ENCODE assay signal across 14 cellular contexts in the genomic region with DNA sequence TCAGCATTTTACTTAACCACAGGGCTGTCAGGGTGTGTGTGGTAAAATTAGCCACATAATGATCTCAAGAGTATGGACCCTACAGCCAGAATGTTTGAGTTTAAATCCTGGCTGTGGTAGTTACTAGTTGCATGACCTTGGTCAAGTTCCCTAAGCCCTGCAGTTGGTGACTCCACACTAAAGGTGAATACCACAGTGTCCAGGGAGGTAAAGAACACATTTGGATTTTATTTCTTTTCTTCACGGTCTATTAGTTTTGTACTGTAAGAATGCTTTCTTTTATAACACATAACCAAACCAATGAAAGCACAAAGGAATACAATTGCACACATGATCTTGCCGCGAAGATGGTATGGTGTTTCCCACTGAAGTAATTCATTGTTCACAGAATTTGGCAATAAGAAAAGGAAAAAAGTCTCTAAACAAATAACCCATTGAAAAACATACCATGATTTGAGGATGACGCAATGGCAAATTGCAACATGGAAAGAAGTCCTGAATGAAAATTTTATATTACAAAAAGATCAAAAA. TPM values are rescaled to one million over a fixed set of nuclear protein-coding genes. Genes with fewer than 3 reads are reported as not detected.
A peak's percentile ranks its signal among the peaks of the same experiment; 100 is the strongest.
DNase-seq lines count a peak whose midpoint lies in the region; ATAC-seq, FAIRE-seq and TF ChIP-seq lines count a peak whose summit lies in the region.
"Had no signal": no experiment of that assay in that cellular context is flagged by ENCODE, and none has a peak within 500 bp of the region (broad histone marks: within the 10 kb centered on the region; RNA-seq: fewer than 3 reads in every experiment).

No MANE protein-coding gene starts in this region.

- WGBS in HepG2 (ENCODE audit: low lambda C conversion rate): 5% methylated on average over 4 of the region's 4 CpGs
- 75% methylated on average over 4 of the region's 4 CpGs for WGBS in right lobe of liver (ENCODE audit: insufficient coverage, low coverage, low lambda C conversion rate, missing lambda C conversion rate)

- H3K9me3 ChIP-seq in HepG2 (ENCODE audit: low read length) (no peaks in the 10 kb centered on the region), right lobe of liver (no peaks in the 10 kb centered on the region)

- in situ Hi-C loops in HepG2 (cut with HindIII; ENCODE audit: extremely low pct_ligation_motif_present, low pct_unique_long_range_greater_than_20kb): no loop called here

- no peak for TF ChIP-seq RAD21 in HepG2 (CRISPR knock-in tag; IDR thresholded peaks at IDR 0.05)

- no peak overlapping the region for H3K4me3 Mint-ChIP-seq in stimulated activated effector memory CD8-positive, alpha-beta T cell treated with anti-CD3 and anti-CD28 coated beads, Interleukin-12 subunit alpha, Interleukin-12 subunit beta, amount 100 ng/mL, for 72 hours

- POLR2A ChIA-PET in HepG2 (lab: Yijun Ruan, JAX): no interaction called here

- H3K9ac ChIP-seq in HepG2 (ENCODE audit: insufficient read depth, low read depth, low read length): no peak overlapping the region

- no peaks in the 10 kb centered on the region for H3K4me1 Mint-ChIP-seq in stimulated activated effector memory CD8-positive, alpha-beta T cell treated with anti-CD3 and anti-CD28 coated beads, Interleukin-12 subunit alpha, Interleukin-12 subunit beta, amount 100 ng/mL, for 72 hours

- 0 out of 2 replicates have a peak overlapping the region, but pooled peaks have one; percentile 19 for H3K4me2 ChIP-seq in HepG2 (ENCODE audit: low read depth, low read length)

- no peaks in the 10 kb centered on the region for H3K9me3 Mint-ChIP-seq in stimulated activated effector memory CD8-positive, alpha-beta T cell treated with anti-CD3 and anti-CD28 coated beads, Interleukin-12 subunit alpha, Interleukin-12 subunit beta, amount 100 ng/mL, for 72 hours

- no peaks in the 10 kb centered on the region for H3K36me3 Mint-ChIP-seq in stimulated activated effector memory CD8-positive, alpha-beta T cell treated with anti-CD3 and anti-CD28 coated beads, Interleukin-12 subunit alpha, Interleukin-12 subunit beta, amount 100 ng/mL, for 72 hours

- H3K27me3 ChIP-seq in HepG2 (ENCODE audit: control insufficient read depth in 1 of 2, insufficient read depth in 2 of 2, low read length in 2 of 2) (no peaks in the 10 kb centered on the region), right lobe of liver (no peaks in the 10 kb centered on the region)

- no peak for FAIRE-seq in HepG2 (lab: Jason Lieb, UNC)
- FAIRE-seq: H54, small intestine had no signal

- TF ChIP-seq CTCF in HepG2 (CRISPR knock-in tag; IDR thresholded peaks at IDR 0.05) (no peak), right lobe of liver (IDR thresholded peaks at IDR 0.05) (no peak)

- H3K36me3 ChIP-seq in HepG2 (replicated peaks in 1 of 2; ENCODE audit: control insufficient read depth in 1 of 2, insufficient read depth in 2 of 2, low read length in 2 of 2) (no peaks in the 10 kb centered on the region), right lobe of liver (no peaks in the 10 kb centered on the region)

- ATAC-seq in HepG2 (no peak), right lobe of liver (no peak)
- no peak for ATAC-seq in stimulated activated effector memory CD8-positive, alpha-beta T cell treated with anti-CD3 and anti-CD28 coated beads, Interleukin-12 subunit alpha, Interleukin-12 subunit beta, amount 100 ng/mL, for 72 hours

- no peak overlapping the region for H3K4me3 ChIP-seq in HepG2 (replicated peaks in 1 of 3; ENCODE audit: insufficient read depth in 1 of 3, low read depth in 2 of 3, low read length in 3 of 3)
- no peak overlapping the region for H3K4me3 ChIP-seq in right lobe of liver
- H3K4me3 ChIP-seq: lung had no signal

- no peaks in the 10 kb centered on the region for H3K79me2 ChIP-seq in HepG2 (ENCODE audit: insufficient read depth, low read length)

- CTCF ChIA-PET in HepG2 (lab: Yijun Ruan, JAX; ENCODE audit: low intra/inter-chr PET ratio, low total read pairs): no interaction called here

- no peak overlapping the region for H3K27ac ChIP-seq in HepG2 (ENCODE audit: extremely low read length, insufficient read depth, low read length)
- no peak overlapping the region for H3K27ac ChIP-seq in right lobe of liver
- peak overlapping the region; percentile 97 for H3K27ac ChIP-seq in caudate nucleus (ENCODE audit: low read depth, low read length)

- no peak for TF ChIP-seq EP300 in HepG2 (IDR thresholded peaks at IDR 0.05; ENCODE audit: low read depth in 2 of 2, low read length in 2 of 2)
- TF ChIP-seq EP300 in HepG2 (CRISPR knock-in tag; IDR thresholded peaks at IDR 0.05; ENCODE audit: borderline replicate concordance): no peak

- no TSS peak for BruUV-seq in HepG2 (replicated peaks; lab: Mats Ljungman, UMichigan)

- DNase-seq in HepG2 (ENCODE audit: low spot score): peak; percentile 38
- DNase-seq in right lobe of liver: no peak
- peak in 14 of 61 donors; percentile 5 to 63 (median 26) for DNase-seq in caudate nucleus (lab: John Stamatoyannopoulos, UW)
- peak; percentile 76 for DNase-seq in iris pigment epithelial cell (ENCODE audit: low read depth)
- DNase-seq in CD1c-positive myeloid dendritic cell (ENCODE audit: extremely low spot score): no peak
- no peak for DNase-seq in stimulated activated effector memory CD8-positive, alpha-beta T cell treated with anti-CD3 and anti-CD28 coated beads, Interleukin-12 subunit alpha, Interleukin-12 subunit beta, amount 100 ng/mL, for 72 hours (ENCODE audit: low spot score in 2 of 2)
- no peak for DNase-seq in activated CD4-positive, CD25-positive, alpha-beta regulatory T cell (lab: John Stamatoyannopoulos, UW)
- DNase-seq in iPS-NIHi11 (ENCODE audit: low spot score): no peak
- DNase-seq: central memory CD4-positive, alpha-beta T cell; NCI-H2029 treated with DMSO at 0.1 percent for 48 hours; SIG-M5; small intestine had no signal

- intact Hi-C loops in HepG2 (cut with micrococcal nuclease; ENCODE audit: unreplicated experiment): no loop called here
- intact Hi-C loops in right lobe of liver (cut with DNase I): no loop called here

- H4K20me1 ChIP-seq in HepG2 (ENCODE audit: insufficient read depth, low read length): no peaks in the 10 kb centered on the region

- peaks cover 12% of the 10 kb centered on the region for H3K4me1 ChIP-seq in HepG2 (ENCODE audit: insufficient read depth, low read length)
- no peaks in the 10 kb centered on the region for H3K4me1 ChIP-seq in right lobe of liver

- H3K27ac Mint-ChIP-seq in stimulated activated effector memory CD8-positive, alpha-beta T cell treated with anti-CD3 and anti-CD28 coated beads, Interleukin-12 subunit alpha, Interleukin-12 subunit beta, amount 100 ng/mL, for 72 hours: no peak overlapping the region

- H2AFZ ChIP-seq in HepG2 (ENCODE audit: low read length): no peak overlapping the region

- no peak for TF ChIP-seq POLR2A in HepG2 (IDR thresholded peaks at IDR 0.05; ENCODE audit: insufficient read depth in 1 of 2, low read depth in 2 of 2, low read length in 2 of 2)
- no peak for TF ChIP-seq POLR2A in right lobe of liver (IDR thresholded peaks at IDR 0.05)

TF ChIP-seq in HepG2, 621 proteins besides CTCF, POLR2A, EP300 and RAD21 (continues in another document):
- TF ChIP-seq, protein P1, sequence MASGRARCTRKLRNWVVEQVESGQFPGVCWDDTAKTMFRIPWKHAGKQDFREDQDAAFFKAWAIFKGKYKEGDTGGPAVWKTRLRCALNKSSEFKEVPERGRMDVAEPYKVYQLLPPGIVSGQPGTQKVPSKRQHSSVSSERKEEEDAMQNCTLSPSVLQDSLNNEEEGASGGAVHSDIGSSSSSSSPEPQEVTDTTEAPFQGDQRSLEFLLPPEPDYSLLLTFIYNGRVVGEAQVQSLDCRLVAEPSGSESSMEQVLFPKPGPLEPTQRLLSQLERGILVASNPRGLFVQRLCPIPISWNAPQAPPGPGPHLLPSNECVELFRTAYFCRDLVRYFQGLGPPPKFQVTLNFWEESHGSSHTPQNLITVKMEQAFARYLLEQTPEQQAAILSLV (CRISPR knock-in tag; IDR thresholded peaks at IDR 0.05; ENCODE audit: borderline replicate concordance): no peak
- no peak for TF ChIP-seq SOX6 (IDR thresholded peaks at IDR 0.05)
- TF ChIP-seq SOX6 (CRISPR knock-in tag; IDR thresholded peaks at IDR 0.05): peak; percentile 32; the same call in 1 of the 2 replicates
- peak; percentile 59 for TF ChIP-seq ATF7 (IDR thresholded peaks at IDR 0.05)
- no peak for TF ChIP-seq ATF7 (CRISPR knock-in tag; IDR thresholded peaks at IDR 0.05)
- no peak for TF ChIP-seq HMG20A (CRISPR knock-in tag; IDR thresholded peaks at IDR 0.05; ENCODE audit: borderline replicate concordance)
- 0 out of 2 replicates have a peak, but pooled peaks have one; percentile 44 for TF ChIP-seq GATAD2A (CRISPR knock-in tag; IDR thresholded peaks at IDR 0.05)

RNA-seq across cellular contexts. Expression of a gene that starts 37.2 kb away (rescaled TPM):
- total RNA-seq in HepG2 (2016; rRNA removed; fragmentation: Illumina TruSeq; extraction: Trizol) (4.2 and 7.0 TPM in 2 replicates), right lobe of liver (10 to 100 TPM in 3 of 6 experiments, 1 to 10 TPM in 3; 8.9 to 17.5 (median 10.0) TPM)
- 1.8 and 2.6 TPM in 2 replicates for total RNA-seq in HepG2 (2016; cell fraction: cytosol; rRNA removed; fragmentation: Illumina TruSeq; extraction: Trizol; ENCODE audit: low read depth)
- 3.7 and 4.1 TPM in 2 replicates for total RNA-seq in HepG2 (2016; cell fraction: insoluble cytoplasmic fraction; rRNA removed; fragmentation: Illumina TruSeq; extraction: Trizol)
- total RNA-seq in HepG2 (2016; cell fraction: membrane; rRNA removed; fragmentation: Illumina TruSeq; extraction: Trizol): 1.2 and 1.3 TPM in 2 replicates
- 5.2 and 6.5 TPM in 2 replicates for total RNA-seq in HepG2 (2016; cell fraction: nucleus; rRNA removed; fragmentation: Illumina TruSeq; extraction: Trizol)
- polyA plus RNA-seq in HepG2 (2011; rRNA removed): 2.1 and 2.9 TPM in 2 replicates
- polyA plus RNA-seq in HepG2 (2011; cell fraction: cytosol; rRNA removed): 2.1 and 2.4 TPM in 2 replicates
- 2.8 and 4.0 TPM in 2 replicates for polyA plus RNA-seq in HepG2 (2011; cell fraction: nucleus; rRNA removed)
- 1.9 and 2.8 TPM in 2 replicates for polyA plus RNA-seq in HepG2 (2012)
- polyA plus RNA-seq in HepG2 (2016; cell fraction: cytosol; fragmentation: Illumina TruSeq; extraction: Trizol; ENCODE audit: low read depth): 0.27 and 0.29 TPM in 2 replicates
- polyA plus RNA-seq in HepG2 (2016; cell fraction: insoluble cytoplasmic fraction; fragmentation: Illumina TruSeq; extraction: Trizol; ENCODE audit: low read depth): 2.8 and 2.9 TPM in 2 replicates
- 0.50 and 0.55 TPM in 2 replicates for polyA plus RNA-seq in HepG2 (2016; cell fraction: membrane; fragmentation: Illumina TruSeq; extraction: Trizol; ENCODE audit: low read depth)
- 2.9 and 3.5 TPM in 2 replicates for polyA plus RNA-seq in HepG2 (2016; cell fraction: nucleus; fragmentation: Illumina TruSeq; extraction: Trizol; ENCODE audit: insufficient read depth, low read depth)
- polyA minus RNA-seq in HepG2 (2011; rRNA and poly(A)+ RNA removed; ENCODE audit: low replicate concordance): 10.3 and 18.9 TPM in 2 replicates
- polyA minus RNA-seq in HepG2 (2011; cell fraction: cytosol; rRNA and poly(A)+ RNA removed): 4.3 and 6.3 TPM in 2 replicates
- polyA minus RNA-seq in HepG2 (2011; cell fraction: nucleus; rRNA and poly(A)+ RNA removed): 10.4 and 12.2 TPM in 2 replicates

Comparison
In these comparisons a context has a peak if more than half of its experiments do, and no peak if none do; other contexts are left out.
1. DNase-seq: peak in HepG2 (single experiment) and iris pigment epithelial cell (single experiment); none in right lobe of liver (0 of 3), CD1c-positive myeloid dendritic cell (single experiment), stimulated activated effector memory CD8-positive, alpha-beta T cell treated with anti-CD3 and anti-CD28 coated beads, Interleukin-12 subunit alpha, Interleukin-12 subunit beta, amount 100 ng/mL, for 72 hours (0 of 2), activated CD4-positive, CD25-positive, alpha-beta regulatory T cell (0 of 4) and iPS-NIHi11 (single experiment).